Comparison of ENCODE assay signal across 21 cellular contexts in the genomic region with DNA sequence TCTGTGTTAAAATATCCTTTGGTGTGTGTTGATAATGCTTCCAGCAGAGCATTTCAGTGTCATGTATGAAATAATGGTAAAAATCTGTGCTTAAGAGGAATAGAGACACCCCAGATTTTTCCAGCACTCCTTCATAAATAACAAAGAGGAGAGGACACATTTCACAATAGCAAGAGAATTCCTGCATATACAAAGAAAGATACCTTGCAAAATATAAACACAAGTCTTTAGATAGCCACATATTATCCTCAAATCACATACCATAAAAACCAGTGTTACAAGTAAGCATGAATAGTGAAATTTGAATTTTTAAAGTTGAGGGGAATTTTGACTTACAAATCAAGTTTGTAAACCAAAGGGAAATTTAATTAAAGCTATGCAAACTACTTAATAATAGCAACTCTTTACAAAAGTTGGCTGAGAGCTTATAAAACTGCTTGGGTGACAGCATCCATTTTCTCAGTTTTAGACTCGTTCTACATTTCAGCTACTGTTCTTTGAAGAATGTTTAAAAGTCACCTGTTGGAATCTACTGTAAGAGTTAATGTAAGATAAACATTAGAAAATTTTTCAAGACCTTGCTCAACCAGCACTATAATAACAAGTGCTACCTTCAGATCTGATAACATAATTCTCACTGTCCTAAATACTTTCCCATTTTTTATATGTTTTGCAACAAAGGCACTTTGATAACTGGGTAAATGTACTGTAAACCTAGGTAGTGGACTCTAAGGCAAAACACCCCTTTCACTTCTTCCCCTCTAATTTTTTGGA. TPM values are rescaled to one million over a fixed set of nuclear protein-coding genes. Genes with fewer than 3 reads are reported as not detected.
DNase-seq lines count a peak whose midpoint lies in the region; ATAC-seq and TF ChIP-seq lines count a peak whose summit lies in the region.
"Had no signal": no experiment of that assay in that cellular context is flagged by ENCODE, and none has a peak within 500 bp of the region (broad histone marks: within the 10 kb centered on the region; RNA-seq: fewer than 3 reads in every experiment).

No MANE protein-coding gene starts in this region.

- no peak overlapping the region for H2AFZ ChIP-seq in neural progenitor cell (replicated peaks)

- H3K4me3 ChIP-seq in iPS-15b (ENCODE audit: low read depth, low read length) (peak overlapping the region; percentile 78), neural progenitor cell (no peak overlapping the region)
- H3K4me3 ChIP-seq: A549, BLaER1 had no signal

- H4K20me1 ChIP-seq in neural progenitor cell (ENCODE audit: low read depth) = no peaks in the 10 kb centered on the region
- H4K20me1 ChIP-seq: BLaER1 had no signal

- H3K27me3 ChIP-seq in iPS-15b (ENCODE audit: control insufficient read depth, insufficient read depth, low read length) = no peaks in the 10 kb centered on the region
- no peaks in the 10 kb centered on the region for H3K27me3 ChIP-seq in neural progenitor cell
- H3K27me3 ChIP-seq: BLaER1 had no signal

- H3K36me3 ChIP-seq in ES-I3 (ENCODE audit: insufficient read depth, low read length) (peaks cover 16% of the 10 kb centered on the region), iPS-15b (ENCODE audit: control insufficient read depth, insufficient read depth, low read length) (peaks cover 30% of the 10 kb centered on the region), neural progenitor cell (no peaks in the 10 kb centered on the region)
- H3K36me3 ChIP-seq: BLaER1 had no signal

- no peak overlapping the region for H3K4me3 Mint-ChIP-seq in neural progenitor cell
- no peak overlapping the region for H3K4me3 Mint-ChIP-seq in activated CD4-positive, alpha-beta memory T cell treated with anti-CD3 and anti-CD28 coated beads, Interleukin-2, amount 10 ng/mL, durations not matched to agents 7 days and 5 days
- H3K4me3 Mint-ChIP-seq: CD4-positive, alpha-beta memory T cell; HFFc6 had no signal

- peaks cover 9% of the 10 kb centered on the region for H3K79me2 ChIP-seq in neural progenitor cell (ENCODE audit: low read depth)

- POLR2A ChIA-PET in activated CD4-positive, alpha-beta memory T cell treated with anti-CD3 and anti-CD28 coated beads, Interleukin-2, amount 10 ng/mL, durations not matched to agents 7 days and 5 days (lab: Charles Lee) = no interaction called here

- no peak for TF ChIP-seq CTCF in neural progenitor cell (IDR thresholded peaks at IDR 0.05)

- H3K4me2 ChIP-seq in neural progenitor cell = peak overlapping the region; percentile 21
- H3K4me2 ChIP-seq: A549, BLaER1 had no signal

- H3K27me3 Mint-ChIP-seq in neural progenitor cell (ENCODE audit: insufficient read depth, low read depth) = peaks cover 2% of the 10 kb centered on the region
- peaks cover 9% of the 10 kb centered on the region for H3K27me3 Mint-ChIP-seq in activated CD4-positive, alpha-beta memory T cell treated with anti-CD3 and anti-CD28 coated beads, Interleukin-2, amount 10 ng/mL, durations not matched to agents 7 days and 5 days

- H3K4me1 Mint-ChIP-seq in neural progenitor cell = peaks cover 21% of the 10 kb centered on the region
- no peaks in the 10 kb centered on the region for H3K4me1 Mint-ChIP-seq in activated CD4-positive, alpha-beta memory T cell treated with anti-CD3 and anti-CD28 coated beads, Interleukin-2, amount 10 ng/mL, durations not matched to agents 7 days and 5 days

- no peak overlapping the region for H3K27ac Mint-ChIP-seq in neural progenitor cell
- H3K27ac Mint-ChIP-seq in activated CD4-positive, alpha-beta memory T cell treated with anti-CD3 and anti-CD28 coated beads, Interleukin-2, amount 10 ng/mL, durations not matched to agents 7 days and 5 days = no peak overlapping the region
- H3K27ac Mint-ChIP-seq: CD4-positive, alpha-beta memory T cell; HFFc6 had no signal

- no peak overlapping the region for H3K27ac ChIP-seq in neural progenitor cell
- H3K27ac ChIP-seq: A549, BLaER1 had no signal

- ATAC-seq in HG03097 (IDR thresholded peaks at IDR 0.05; ENCODE audit: low FRiP score, unreplicated experiment) = no peak
- ATAC-seq: A549, PC-3 had no signal

- H3F3A ChIP-seq in neural progenitor cell (ENCODE audit: low read depth) = peaks cover 4% of the 10 kb centered on the region

- H3K4me1 ChIP-seq in ES-I3 (ENCODE audit: insufficient read depth, low read length) = peaks cover 16% of the 10 kb centered on the region
- peaks cover 15% of the 10 kb centered on the region for H3K4me1 ChIP-seq in iPS-15b (ENCODE audit: control insufficient read depth, insufficient read depth, low read length)
- H3K4me1 ChIP-seq in neural progenitor cell = peaks cover 57% of the 10 kb centered on the region
- H3K4me1 ChIP-seq: A549 had no signal

- H3K36me3 Mint-ChIP-seq in neural progenitor cell = no peaks in the 10 kb centered on the region
- H3K36me3 Mint-ChIP-seq in activated CD4-positive, alpha-beta memory T cell treated with anti-CD3 and anti-CD28 coated beads, Interleukin-2, amount 10 ng/mL, durations not matched to agents 7 days and 5 days (ENCODE audit: low read depth) = no peaks in the 10 kb centered on the region
- H3K36me3 Mint-ChIP-seq: CD4-positive, alpha-beta memory T cell had no signal

- no peaks in the 10 kb centered on the region for H3K9me3 Mint-ChIP-seq in neural progenitor cell
- no peaks in the 10 kb centered on the region for H3K9me3 Mint-ChIP-seq in activated CD4-positive, alpha-beta memory T cell treated with anti-CD3 and anti-CD28 coated beads, Interleukin-2, amount 10 ng/mL, durations not matched to agents 7 days and 5 days

- CTCF ChIA-PET in activated CD4-positive, alpha-beta memory T cell treated with anti-CD3 and anti-CD28 coated beads, Interleukin-2, amount 10 ng/mL, durations not matched to agents 7 days and 5 days (lab: Charles Lee) = no interaction called here

- DNase-seq in NCI-H1048 (lab: John Stamatoyannopoulos, UW) (peak; percentile 30), neural progenitor cell (ENCODE audit: low spot score) (no peak), T-helper 1 cell (no peak), NCI-H345 (lab: John Stamatoyannopoulos, UW) (no peak)
- no peak for DNase-seq in activated CD4-positive, alpha-beta memory T cell treated with anti-CD3 and anti-CD28 coated beads, Interleukin-2, amount 10 ng/mL, durations not matched to agents 7 days and 5 days
- DNase-seq: CD4-positive, alpha-beta memory T cell; DMS53; EL; HFFc6; KBM-7; NCI-H1694 treated with DMSO at 0.1 percent for 48 hours; NCI-H2227 treated with DMSO at 0.1 percent for 48 hours; NCI-H524; PC-3; RPMI8226; SHP77 treated with DMSO at 0.1 percent for 48 hours had no signal

- H3K9me3 ChIP-seq in ES-I3 (ENCODE audit: control insufficient read depth, insufficient read depth, low read length) (no peaks in the 10 kb centered on the region), iPS-15b (ENCODE audit: control insufficient read depth, insufficient read depth, low read length) (no peaks in the 10 kb centered on the region), neural progenitor cell (ENCODE audit: low read depth) (no peaks in the 10 kb centered on the region)
- H3K9me3 ChIP-seq: A549, BLaER1 had no signal

- H3K9ac ChIP-seq in ES-I3 (ENCODE audit: low read depth, low read length) = peak overlapping the region; percentile 84; the same call in 1 of the 2 replicates
- peak overlapping the region; percentile 71 for H3K9ac ChIP-seq in iPS-15b (ENCODE audit: low read depth, low read length)
- no peak overlapping the region for H3K9ac ChIP-seq in neural progenitor cell
- H3K9ac ChIP-seq: BLaER1 had no signal

RNA-seq across cellular contexts. Expression of a gene that starts 3.7 kb away (rescaled TPM):
- 10.9 and 15.0 TPM in 2 replicates for total RNA-seq in neural progenitor cell (ENCODE audit: low replicate concordance)
- not detected for total RNA-seq in activated CD4-positive, alpha-beta memory T cell treated with anti-CD3 and anti-CD28 coated beads, Interleukin-2, amount 10 ng/mL, durations not matched to agents 7 days and 5 days
- total RNA-seq: CD4-positive, alpha-beta memory T cell; HFFc6; PC-3 had no signal

Comparison
In these comparisons a context has a peak if more than half of its experiments do, and no peak if none do; other contexts are left out.
1. RNA of a gene that starts 3.7 kb away (total RNA-seq): 10.9 to 15.0 TPM in neural progenitor cell; not detected in activated CD4-positive, alpha-beta memory T cell treated with anti-CD3 and anti-CD28 coated beads, Interleukin-2, amount 10 ng/mL, durations not matched to agents 7 days and 5 days; every median in the first group is over 10 times any median in the second.